Comparison of ENCODE assay signal across 17 cellular contexts in genomic region chr14:87044807-87045206, GRCh38.
DNase-seq lines count a peak whose midpoint lies in the region; ATAC-seq, FAIRE-seq and TF ChIP-seq lines count a peak whose summit lies in the region.
"Had no signal": no experiment of that assay in that cellular context is flagged by ENCODE, and none has a peak within 500 bp of the region (broad histone marks: within the 10 kb centered on the region; RNA-seq: fewer than 3 reads in every experiment).

No MANE protein-coding gene starts in this region.

- DNase-seq in Karpas-422 = peak; percentile 76
- no peak for DNase-seq in body of pancreas
- peak; percentile 16 for DNase-seq in left kidney (ENCODE audit: low read depth, low spot score)
- no peak for DNase-seq in pancreas
- DNase-seq in spleen = no peak
- DNase-seq in SW480 (ENCODE audit: low spot score) = no peak
- DNase-seq: C1 segment of cervical spinal cord; CD4-positive, alpha-beta T cell; DMS153; DMS79 treated with DMSO at 0.1 percent for 48 hours; EL; H7 had no signal

- H4K20me1 ChIP-seq in Karpas-422 (ENCODE audit: insufficient read depth, low read depth, low read length) = no peaks in the 10 kb centered on the region

- intact Hi-C loops in body of pancreas (cut with DNase I) = no loop called here
- intact Hi-C loops in pancreas (cut with DNase I) = no loop called here
- intact Hi-C loops in spleen (cut with DNase I; ENCODE audit: low total_unique reads) = no loop called here

- H3K79me2 ChIP-seq in Karpas-422 (ENCODE audit: low read length) = peaks cover 31% of the 10 kb centered on the region

- H3K36me3 ChIP-seq in Karpas-422 (ENCODE audit: insufficient read depth, low read length) (peaks cover 24% of the 10 kb centered on the region), body of pancreas (replicated peaks in 1 of 2; ENCODE audit: insufficient read depth in 1 of 2, low read depth in 2 of 2) (no peaks in the 10 kb centered on the region), pancreas (no peaks in the 10 kb centered on the region), spleen (no peaks in the 10 kb centered on the region)

- peak overlapping the region; percentile 78 for H3K4me2 ChIP-seq in Karpas-422 (ENCODE audit: low read depth, low read length, poor library complexity, severe bottlenecking)

- no peak for FAIRE-seq in pancreas (lab: Jason Lieb, UNC)
- FAIRE-seq: A204.1, D721Med, G401.6, GM12892 had no signal

- 12 to 18% methylated on average over 1 of the region's 1 CpG for WGBS in body of pancreas, 2 donors
- WGBS in pancreas, 2 donors = 0 to 8% methylated on average over 1 of the region's 1 CpG
- WGBS in spleen, 5 donors = 19 to 48% (median 36%) methylated on average over 1 of the region's 1 CpG

- peak overlapping the region; percentile 96 for H3K27ac ChIP-seq in Karpas-422 (ENCODE audit: low read length)
- peak overlapping the region in 1 of 4 donors; percentile 24 for H3K27ac ChIP-seq in body of pancreas
- H3K27ac ChIP-seq in pancreas = no peak overlapping the region
- H3K27ac ChIP-seq in spleen = no peak overlapping the region

- H3K27me3 ChIP-seq in Karpas-422 (ENCODE audit: low read length) = no peaks in the 10 kb centered on the region
- H3K27me3 ChIP-seq in body of pancreas = no peaks in the 10 kb centered on the region
- no peaks in the 10 kb centered on the region for H3K27me3 ChIP-seq in pancreas
- H3K27me3 ChIP-seq in spleen (replicated peaks in 1 of 7) = no peaks in the 10 kb centered on the region

- no peaks in the 10 kb centered on the region for H3K9me2 ChIP-seq in Karpas-422 (replicated peaks; ENCODE audit: insufficient read depth, low read length)

- H3K4me3 ChIP-seq in Karpas-422 (ENCODE audit: low read length) (peak overlapping the region; percentile 63), body of pancreas (no peak overlapping the region), pancreas (no peak overlapping the region), spleen (no peak overlapping the region)

- H3K9me3 ChIP-seq in Karpas-422 (ENCODE audit: low read length) (no peaks in the 10 kb centered on the region), body of pancreas (no peaks in the 10 kb centered on the region), pancreas (no peaks in the 10 kb centered on the region), spleen (no peaks in the 10 kb centered on the region)

- peaks cover 98% of the 10 kb centered on the region for H3K4me1 ChIP-seq in Karpas-422 (ENCODE audit: low read length)
- H3K4me1 ChIP-seq in body of pancreas = peaks cover 11% of the 10 kb centered on the region
- peaks cover 0 to 8% (median 0%) of the 10 kb centered on the region in 3 donors for H3K4me1 ChIP-seq in pancreas
- no peaks in the 10 kb centered on the region for H3K4me1 ChIP-seq in spleen

- H2AFZ ChIP-seq in Karpas-422 (ENCODE audit: low read length) = no peak overlapping the region

- TF ChIP-seq POLR2A in body of pancreas (IDR thresholded peaks at IDR 0.05) = no peak
- TF ChIP-seq POLR2A in spleen (IDR thresholded peaks at IDR 0.05) = no peak

- TF ChIP-seq CTCF in body of pancreas (IDR thresholded peaks at IDR 0.05) = no peak
- TF ChIP-seq CTCF in pancreas (IDR thresholded peaks at IDR 0.05) = no peak
- TF ChIP-seq CTCF in spleen (IDR thresholded peaks at IDR 0.05 in 8 of 11, conservative IDR thresholded peaks at IDR 0.05 in 3 of 11) = no peak

- peak overlapping the region; percentile 75 for H3K9ac ChIP-seq in Karpas-422 (ENCODE audit: low read length)

- ATAC-seq in body of pancreas (peak; percentile 47), pancreas (peak in 3 of 4 donors; percentile 37 to 58 (median 57)), GM21390 (IDR thresholded peaks at IDR 0.05; ENCODE audit: unreplicated experiment) (no peak)

Comparison
In these comparisons a context has a peak if more than half of its experiments do, and no peak if none do; other contexts are left out.
1. DNase-seq: peak in Karpas-422 (single experiment) and left kidney (single experiment); none in body of pancreas (0 of 4), pancreas (0 of 6), spleen (single experiment) and SW480 (single experiment).